ENCODE assay signal across 18 cellular contexts in the genomic region with DNA sequence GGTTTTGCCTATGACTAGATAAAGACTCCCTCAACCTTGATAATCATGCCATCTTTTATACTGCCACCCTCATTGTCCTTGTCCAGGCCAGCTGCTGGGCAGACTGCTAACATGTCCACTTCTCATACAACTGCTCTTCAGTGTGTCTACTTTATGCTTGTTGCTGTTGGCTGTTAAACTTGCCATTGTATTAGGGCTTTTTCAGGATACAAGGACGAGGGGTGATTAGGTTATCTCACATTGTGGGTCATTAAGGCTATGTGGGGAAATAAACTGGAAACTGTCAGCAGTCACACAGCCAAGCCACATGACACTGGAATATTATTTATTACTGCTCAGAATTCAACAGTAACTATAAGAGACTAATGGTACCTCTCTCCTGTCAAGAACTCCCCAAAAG. TPM values are rescaled to one million over a fixed set of nuclear protein-coding genes. Genes with fewer than 3 reads are reported as not detected.
DNase-seq lines count a peak whose midpoint lies in the region; ATAC-seq, FAIRE-seq and TF ChIP-seq lines count a peak whose summit lies in the region.
"Had no signal": no experiment of that assay in that cellular context is flagged by ENCODE, and none has a peak within 500 bp of the region (broad histone marks: within the 10 kb centered on the region; RNA-seq: fewer than 3 reads in every experiment).

No MANE protein-coding gene starts in this region.

- no peaks in the 10 kb centered on the region for H3K79me2 ChIP-seq in endothelial cell of umbilical vein (ENCODE audit: control insufficient read depth, insufficient read depth, low read length)

- no peaks in the 10 kb centered on the region for H3K4me1 ChIP-seq in endothelial cell of umbilical vein (ENCODE audit: control insufficient read depth, extremely low read depth, insufficient read depth, low read length)
- H3K4me1 ChIP-seq in lower lobe of right lung: peaks cover 40% of the 10 kb centered on the region
- H3K4me1 ChIP-seq in uterus: no peaks in the 10 kb centered on the region

- no peak for ATAC-seq in lower lobe of right lung
- no peak for ATAC-seq in HG02973 (IDR thresholded peaks at IDR 0.05; ENCODE audit: unreplicated experiment)
- ATAC-seq: GM23338, HCT116 had no signal

- H3K27ac ChIP-seq in endothelial cell of umbilical vein (ENCODE audit: insufficient read depth, low read depth, low read length) (no peak overlapping the region), lower lobe of right lung (peak overlapping the region; percentile 52), uterus (no peak overlapping the region)

- BruUV-seq in endothelial cell of umbilical vein (replicated peaks; lab: Mats Ljungman, UMichigan): no TSS peak

- CTCF ChIA-PET in endothelial cell of umbilical vein (lab: Charles Lee): interaction anchor here (1.0 kb wide), 1 partner anchor 20 kb away, joined by 3 read pairs; no protein-coding TSS in a partner anchor

- no peak overlapping the region for H2AFZ ChIP-seq in endothelial cell of umbilical vein (ENCODE audit: low read depth, low read length)
- H2AFZ ChIP-seq: GM23338 had no signal

- TF ChIP-seq CTCF in endothelial cell of umbilical vein (IDR thresholded peaks at IDR 0.05; ENCODE audit: extremely low read depth in 1 of 2, insufficient read depth in 1 of 2, low read depth in 1 of 2, low read length in 2 of 2) (no peak), lower lobe of right lung (IDR thresholded peaks at IDR 0.05) (no peak), uterus (IDR thresholded peaks at IDR 0.05) (no peak)

- DNase-seq in dermis blood vessel endothelial cell (peak; percentile 78), endothelial cell of umbilical vein (ENCODE audit: low read depth, low spot score) (peak; percentile 81), lower lobe of right lung (no peak), uterus (no peak), superior temporal gyrus (ENCODE audit: extremely low spot score) (no peak)
- DNase-seq: C1 segment of cervical spinal cord; Calu3; CD4-positive, alpha-beta memory T cell; COR-L47; DMS53; DMS79 treated with DMSO at 0.1 percent for 48 hours; GF-D8; H9 had no signal

- POLR2A ChIA-PET in endothelial cell of umbilical vein (lab: Charles Lee): no interaction called here

- no peaks in the 10 kb centered on the region for H3K9me3 ChIP-seq in endothelial cell of umbilical vein (replicated peaks; ENCODE audit: control insufficient read depth, insufficient read depth, low read length)
- no peaks in the 10 kb centered on the region for H3K9me3 ChIP-seq in lower lobe of right lung
- H3K9me3 ChIP-seq in uterus: no peaks in the 10 kb centered on the region

- TF ChIP-seq POLR2A in endothelial cell of umbilical vein (IDR thresholded peaks at IDR 0.05; ENCODE audit: low read depth, low read length): no peak
- no peak for TF ChIP-seq POLR2A in uterus (IDR thresholded peaks at IDR 0.05)

- FAIRE-seq in endothelial cell of umbilical vein (lab: Jason Lieb, UNC): peak; percentile 59
- FAIRE-seq: GM12891, GM18507 had no signal

- no peaks in the 10 kb centered on the region for H4K20me1 ChIP-seq in endothelial cell of umbilical vein (replicated peaks; ENCODE audit: control insufficient read depth, extremely low read depth, insufficient read depth, low read length)

- H3K27me3 ChIP-seq in endothelial cell of umbilical vein (ENCODE audit: control insufficient read depth in 2 of 2, insufficient read depth in 2 of 2, low read length in 2 of 2) (no peaks in the 10 kb centered on the region), lower lobe of right lung (ENCODE audit: low read depth) (no peaks in the 10 kb centered on the region), uterus (no peaks in the 10 kb centered on the region)

- H3K4me3 ChIP-seq in endothelial cell of umbilical vein (replicated peaks in 1 of 3; ENCODE audit: insufficient read depth in 1 of 3, low read depth in 1 of 3, low read length in 3 of 3) (no peak overlapping the region), lower lobe of right lung (no peak overlapping the region), uterus (no peak overlapping the region)
- H3K4me3 ChIP-seq: GM23338 had no signal

- H3K36me3 ChIP-seq in endothelial cell of umbilical vein (ENCODE audit: control insufficient read depth in 2 of 2, extremely low read depth in 1 of 2, insufficient read depth in 2 of 2, low read length in 2 of 2): no peaks in the 10 kb centered on the region
- H3K36me3 ChIP-seq in lower lobe of right lung: no peaks in the 10 kb centered on the region
- H3K36me3 ChIP-seq in uterus: no peaks in the 10 kb centered on the region

- no peaks in the 10 kb centered on the region for H3K9me1 ChIP-seq in endothelial cell of umbilical vein (replicated peaks; ENCODE audit: control insufficient read depth, extremely low read depth, insufficient read depth, low read length)

- dilution Hi-C loops in endothelial cell of umbilical vein (cut with MboI; ENCODE audit: extremely low pct_ligation_motif_present, low sequenced_read_pairs): no loop called here

- no peak overlapping the region for H3K9ac ChIP-seq in endothelial cell of umbilical vein (replicated peaks; ENCODE audit: extremely low read depth, insufficient read depth, low read length)

- no peak overlapping the region for H3K4me2 ChIP-seq in endothelial cell of umbilical vein (ENCODE audit: insufficient read depth, low read length)
- H3K4me2 ChIP-seq: GM23338 had no signal

- intact Hi-C loops in endothelial cell of umbilical vein (cut with micrococcal nuclease): no loop called here
- intact Hi-C loops in lower lobe of right lung (cut with DNase I): no loop called here
- intact Hi-C loops in uterus (cut with DNase I; ENCODE audit: low total_unique reads): no loop called here

TF ChIP-seq in endothelial cell of umbilical vein, 7 proteins besides CTCF, POLR2A, EP300 and RAD21:
- TF ChIP-seq MYC (IDR thresholded peaks at IDR 0.05; ENCODE audit: low read depth, low read length) (no peak), POLR2AphosphoS5 (IDR thresholded peaks at IDR 0.05; ENCODE audit: insufficient read depth, low read depth, low read length) (no peak), JUN (IDR thresholded peaks at IDR 0.05; ENCODE audit: borderline replicate concordance, insufficient read depth, insufficient read length, low read depth) (no peak), EZH2 (IDR thresholded peaks at IDR 0.05; ENCODE audit: borderline replicate concordance, low read depth, low read length, severe bottlenecking) (no peak), FOS (IDR thresholded peaks at IDR 0.05; ENCODE audit: borderline replicate concordance, insufficient read depth, low read length) (no peak)

RNA-seq across cellular contexts. Expression of gene STARD9, which starts 36.1 kb away (rescaled TPM):
- 23.0 and 35.4 TPM in 2 replicates for total RNA-seq in dermis blood vessel endothelial cell
- total RNA-seq in endothelial cell of umbilical vein: 17.2 and 17.5 TPM in 2 replicates
- polyA plus RNA-seq in endothelial cell of umbilical vein: 3.7 and 4.6 TPM in 2 replicates
- polyA plus RNA-seq in endothelial cell of umbilical vein (2011; cell fraction: cytosol; rRNA removed): 2.1 and 2.5 TPM in 2 replicates
- polyA plus RNA-seq in endothelial cell of umbilical vein (2011; cell fraction: nucleus; rRNA removed): 30.4 and 34.8 TPM in 2 replicates
- polyA plus RNA-seq in endothelial cell of umbilical vein (2012): 4.2 and 4.3 TPM in 2 replicates
- 22.7 and 26.6 TPM in 2 replicates for polyA minus RNA-seq in endothelial cell of umbilical vein
- 1.2 TPM for polyA minus RNA-seq in endothelial cell of umbilical vein (2011; cell fraction: cytosol; rRNA and poly(A)+ RNA removed)
- 25.2 and 28.8 TPM in 2 replicates for polyA minus RNA-seq in endothelial cell of umbilical vein (2011; cell fraction: nucleus; rRNA and poly(A)+ RNA removed)
- 21.9 TPM for total RNA-seq in lower lobe of right lung
- 10 to 100 TPM; 22.8 to 67.2 (median 25.2) TPM for total RNA-seq in uterus

Comparison
In these comparisons a context has a peak if more than half of its experiments do, and no peak if none do; other contexts are left out.
1. DNase-seq: peak in dermis blood vessel endothelial cell (single experiment) and endothelial cell of umbilical vein (single experiment); none in lower lobe of right lung (single experiment), uterus (0 of 2) and superior temporal gyrus (single experiment).